Comparison of ENCODE assay signal across 8 cellular contexts in the genomic region with DNA sequence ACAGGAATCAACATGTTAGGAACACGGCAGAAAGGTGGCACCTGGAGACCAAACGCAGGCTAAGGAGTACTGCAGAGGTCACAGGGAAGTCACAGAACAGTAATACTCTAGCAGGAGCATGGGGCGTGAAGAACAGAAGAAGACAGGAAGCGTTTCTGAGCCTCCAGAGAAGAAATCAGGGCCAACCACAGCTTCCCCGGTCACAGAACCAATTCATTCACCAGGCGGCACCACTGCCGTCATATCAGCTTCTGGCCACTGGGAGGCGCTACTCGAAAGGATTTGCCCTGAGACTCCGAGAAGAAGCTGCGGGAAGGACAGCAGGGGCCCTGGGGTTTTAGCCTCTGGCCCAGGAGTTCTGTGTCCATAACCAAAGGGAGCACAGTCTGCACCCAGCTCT.
A peak's percentile ranks its signal among the peaks of the same experiment; 100 is the strongest.
DNase-seq lines count a peak whose midpoint lies in the region; ATAC-seq and TF ChIP-seq lines count a peak whose summit lies in the region.

No MANE protein-coding gene starts in this region.

- no peaks in the 10 kb centered on the region for H3K4me1 ChIP-seq in right lobe of liver

- TF ChIP-seq POLR2A in NB4 (IDR thresholded peaks at IDR 0.05; ENCODE audit: extremely low read depth, insufficient read length) (no peak), right lobe of liver (IDR thresholded peaks at IDR 0.05) (no peak)

- H3K36me3 ChIP-seq in brain microvascular endothelial cell (replicated peaks), result no peaks in the 10 kb centered on the region
- H3K36me3 ChIP-seq in right lobe of liver, result no peaks in the 10 kb centered on the region

- H3K9me3 ChIP-seq in right lobe of liver, result no peaks in the 10 kb centered on the region

- DNase-seq in NB4 (ENCODE audit: low read depth) (peak; percentile 80), T-helper 2 cell (peak; percentile 22 to 89 (median 46)), brain microvascular endothelial cell (peak; percentile 34), right lobe of liver (peak in 1 of 3 donors; percentile 27)
- DNase-seq in stimulated activated CD8-positive, alpha-beta memory T cell treated with anti-CD3 and anti-CD28 coated beads, Interleukin-15, amount 100 ng/mL, for 48 hours (ENCODE audit: low read depth in 2 of 2), result peak; percentile 45 to 46

- 11% methylated on average over 7 of the region's 11 CpGs for WGBS in right lobe of liver (ENCODE audit: insufficient coverage, low coverage, low lambda C conversion rate, missing lambda C conversion rate)

- H3K4me3 ChIP-seq in GM12875 (ENCODE audit: low read depth, low read length) (no peak overlapping the region), NB4 (ENCODE audit: low read depth, low read length) (no peak overlapping the region), brain microvascular endothelial cell (ENCODE audit: low read depth, low read length) (no peak overlapping the region), right lobe of liver (no peak overlapping the region)

- H3K27me3 ChIP-seq in brain microvascular endothelial cell (replicated peaks) (no peaks in the 10 kb centered on the region), right lobe of liver (no peaks in the 10 kb centered on the region)

- intact Hi-C loops in right lobe of liver (cut with DNase I), result no loop called here

- in situ Hi-C loops in brain microvascular endothelial cell (cut with HindIII; ENCODE audit: low pct_ligation_motif_present, low sequenced_read_pairs), result no loop called here

- TF ChIP-seq CTCF in GM12875 (IDR thresholded peaks at IDR 0.05; ENCODE audit: borderline replicate concordance, insufficient read depth, low read depth, low read length), result peak; percentile 81
- TF ChIP-seq CTCF in NB4 (IDR thresholded peaks at IDR 0.05; ENCODE audit: low read depth, low read length), result peak; percentile 86
- peak; percentile 50 for TF ChIP-seq CTCF in brain microvascular endothelial cell (IDR thresholded peaks at IDR 0.05; ENCODE audit: low read depth, low read length, missing control alignments)
- TF ChIP-seq CTCF in right lobe of liver (IDR thresholded peaks at IDR 0.05), result peak; percentile 39 to 49 (median 42)

- ATAC-seq in right lobe of liver, result no peak
- no peak for ATAC-seq in HG02798 (IDR thresholded peaks at IDR 0.05; ENCODE audit: poor library complexity, unreplicated experiment)
- ATAC-seq in HG03520 (IDR thresholded peaks at IDR 0.05; ENCODE audit: unreplicated experiment), result no peak

- H3K27ac ChIP-seq in brain microvascular endothelial cell (no peak overlapping the region), right lobe of liver (no peak overlapping the region)
